In genomic region chr5:113489299-113489698, GRCh38 we compare ENCODE assay signal across 1 cellular context.
TF ChIP-seq lines count a peak whose summit lies in the region.

No MANE protein-coding gene starts in this region.

TF ChIP-seq in HEK293, 187 proteins besides CTCF, POLR2A, EP300 and RAD21 (continued from another document):
- TF ChIP-seq TSHZ1 (tag by site-specific recombination; IDR thresholded peaks at IDR 0.05; ENCODE audit: borderline replicate concordance) (0 out of 2 replicates have a peak, but pooled peaks have one; percentile 19), SCRT2 (tag by site-specific recombination; IDR thresholded peaks at IDR 0.05) (peak; percentile 58; the same call in 1 of the 2 replicates), ZNF692 (tag by site-specific recombination; IDR thresholded peaks at IDR 0.05) (peak; percentile 52; the same call in 1 of the 2 replicates), ZNF169 (tag by site-specific recombination; IDR thresholded peaks at IDR 0.05) (no peak), ZFP69B (tag by site-specific recombination; IDR thresholded peaks at IDR 0.05) (peak; percentile 26; the same call in 1 of the 2 replicates), MYNN (tag by site-specific recombination; IDR thresholded peaks at IDR 0.05; ENCODE audit: borderline replicate concordance) (no peak), GFI1B (tag by site-specific recombination; IDR thresholded peaks at IDR 0.05) (no peak), SP3 (tag by site-specific recombination; IDR thresholded peaks at IDR 0.05) (no peak), ZNF707 (tag by site-specific recombination; IDR thresholded peaks at IDR 0.05) (no peak), BCL11A (tag by site-specific recombination; IDR thresholded peaks at IDR 0.05; ENCODE audit: low read depth) (no peak), ZNF571 (tag by site-specific recombination; IDR thresholded peaks at IDR 0.05) (no peak), ZNF324 (tag by site-specific recombination; IDR thresholded peaks at IDR 0.05) (peak; percentile 51), ZBTB26 (tag by site-specific recombination; optimal IDR thresholded peaks at IDR 0.05) (no peak), ZNF585B (tag by site-specific recombination; IDR thresholded peaks at IDR 0.05) (no peak)
